1 cellular context compared by ENCODE assay signal in genomic region chr2:189658281-189658680, GRCh38.
TF ChIP-seq lines count a peak whose summit lies in the region.

No MANE protein-coding gene starts in this region.

TF ChIP-seq in GM23338, 12 proteins besides CTCF, POLR2A, EP300 and RAD21 (continued from another document):
- TF ChIP-seq REST (IDR thresholded peaks at IDR 0.05; ENCODE audit: unreplicated experiment) (no peak), ZNF462 (CRISPR knock-in tag; IDR thresholded peaks at IDR 0.05) (no peak), ZNF114 (CRISPR knock-in tag; IDR thresholded peaks at IDR 0.05) (no peak), EZH2 (IDR thresholded peaks at IDR 0.05; ENCODE audit: low read depth, unreplicated experiment) (no peak), NANOG (IDR thresholded peaks at IDR 0.05; ENCODE audit: borderline replicate concordance) (no peak), ZNF331 (CRISPR knock-in tag; IDR thresholded peaks at IDR 0.05; ENCODE audit: low read depth) (no peak), POLR2AphosphoS5 (IDR thresholded peaks at IDR 0.05; ENCODE audit: low read depth) (no peak), JUNB (IDR thresholded peaks at IDR 0.05; ENCODE audit: unreplicated experiment) (no peak), ETS1 (IDR thresholded peaks at IDR 0.05) (no peak), CREB1 (CRISPR knock-in tag; IDR thresholded peaks at IDR 0.05; ENCODE audit: low read depth) (no peak)
